In genomic region chrX:79181401-79181800, GRCh38 we compare ENCODE assay signal across 25 cellular contexts. TPM values are rescaled to one million over a fixed set of nuclear protein-coding genes. Genes with fewer than 3 reads are reported as not detected.
DNase-seq lines count a peak whose midpoint lies in the region; ATAC-seq and TF ChIP-seq lines count a peak whose summit lies in the region.
"Had no signal": no experiment of that assay in that cellular context is flagged by ENCODE, and none has a peak within 500 bp of the region (broad histone marks: within the 10 kb centered on the region; RNA-seq: fewer than 3 reads in every experiment).

No MANE protein-coding gene starts in this region.

- no peaks in the 10 kb centered on the region for H3K27me3 Mint-ChIP-seq in CD4-positive, alpha-beta T cell
- no peaks in the 10 kb centered on the region for H3K27me3 Mint-ChIP-seq in T-helper 2 cell treated with Interferon-gamma antibody and Interleukin-4, amounts not matched to agents 5 μg/mL and 100 μg/mL, for 36 hours (ENCODE audit: low read depth)
- no peaks in the 10 kb centered on the region for H3K27me3 Mint-ChIP-seq in effector memory CD8-positive, alpha-beta T cell

- H3K36me3 Mint-ChIP-seq in CD4-positive, alpha-beta T cell (ENCODE audit: low read depth), result peaks cover 21% of the 10 kb centered on the region
- peaks cover 22% of the 10 kb centered on the region for H3K36me3 Mint-ChIP-seq in T-helper 2 cell treated with Interferon-gamma antibody and Interleukin-4, amounts not matched to agents 5 μg/mL and 100 μg/mL, for 36 hours (ENCODE audit: low read depth)
- H3K36me3 Mint-ChIP-seq in effector memory CD8-positive, alpha-beta T cell (ENCODE audit: insufficient read depth), result peaks cover 3% of the 10 kb centered on the region

- peak overlapping the region; percentile 78 for H3K27ac Mint-ChIP-seq in CD4-positive, alpha-beta T cell
- H3K27ac Mint-ChIP-seq in T-helper 2 cell treated with Interferon-gamma antibody and Interleukin-4, amounts not matched to agents 5 μg/mL and 100 μg/mL, for 36 hours, result peak overlapping the region; percentile 66
- H3K27ac Mint-ChIP-seq in effector memory CD8-positive, alpha-beta T cell, result peak overlapping the region in 1 of 2 donors; percentile 75
- H3K27ac Mint-ChIP-seq: endodermal cell had no signal

- intact Hi-C loops in CD4-positive, alpha-beta T cell (cut with DNase I, micrococcal nuclease), result no loop called here

- H3K27me3 ChIP-seq in CD4-positive, alpha-beta T cell (ENCODE audit: control insufficient read depth, insufficient read depth, low read length), result no peaks in the 10 kb centered on the region
- H3K27me3 ChIP-seq: SJSA1, suprapubic skin had no signal

- TF ChIP-seq CTCF in CD4-positive, alpha-beta T cell (IDR thresholded peaks at IDR 0.05), result no peak

- no peaks in the 10 kb centered on the region for H3K9me3 ChIP-seq in CD4-positive, alpha-beta T cell (ENCODE audit: control insufficient read depth, low read length)
- H3K9me3 ChIP-seq: lower lobe of right lung, pancreas, SJSA1, suprapubic skin had no signal

- no peak overlapping the region for H3K27ac ChIP-seq in CD4-positive, alpha-beta T cell (ENCODE audit: low read depth, low read length)
- H3K27ac ChIP-seq: lower lobe of right lung, pancreas, SJSA1, suprapubic skin had no signal

- no peak for ATAC-seq in CD4-positive, alpha-beta T cell (ENCODE audit: poor library complexity)
- ATAC-seq in GM18868 (IDR thresholded peaks at IDR 0.05; ENCODE audit: unreplicated experiment) (peak; percentile 29), HG02970 (IDR thresholded peaks at IDR 0.05; ENCODE audit: low FRiP score, unreplicated experiment) (no peak)
- ATAC-seq in effector memory CD8-positive, alpha-beta T cell (replicated peaks), result peak; percentile 21
- ATAC-seq: HCT116, lower lobe of right lung, pancreas had no signal

- POLR2A ChIA-PET in CD4-positive, alpha-beta T cell (lab: Charles Lee), result interaction anchor here (1.3 to 8.2 kb wide), 4 partner anchors 14 to 73 kb away, joined by 4 to 51 read pairs (median 8); no protein-coding TSS in a partner anchor

- H3K9me3 Mint-ChIP-seq in CD4-positive, alpha-beta T cell, result no peaks in the 10 kb centered on the region
- peaks cover 8% of the 10 kb centered on the region for H3K9me3 Mint-ChIP-seq in T-helper 2 cell treated with Interferon-gamma antibody and Interleukin-4, amounts not matched to agents 5 μg/mL and 100 μg/mL, for 36 hours
- H3K9me3 Mint-ChIP-seq in effector memory CD8-positive, alpha-beta T cell, result no peaks in the 10 kb centered on the region

- peaks cover 83% of the 10 kb centered on the region for H3K4me1 Mint-ChIP-seq in CD4-positive, alpha-beta T cell (ENCODE audit: low read depth)
- peaks cover 45% of the 10 kb centered on the region for H3K4me1 Mint-ChIP-seq in T-helper 2 cell treated with Interferon-gamma antibody and Interleukin-4, amounts not matched to agents 5 μg/mL and 100 μg/mL, for 36 hours (ENCODE audit: low read depth)
- H3K4me1 Mint-ChIP-seq in effector memory CD8-positive, alpha-beta T cell (ENCODE audit: low read depth in 2 of 2), result peaks cover 12 to 43% of the 10 kb centered on the region in 2 donors
- H3K4me1 Mint-ChIP-seq: endodermal cell had no signal

- CTCF ChIA-PET in CD4-positive, alpha-beta T cell (lab: Charles Lee), result interaction anchor here (1.3 kb wide), 2 partner anchors 9 to 10 kb away, joined by 3 to 4 read pairs; no protein-coding TSS in a partner anchor

- peak overlapping the region; percentile 51 for H3K4me3 Mint-ChIP-seq in CD4-positive, alpha-beta T cell
- peak overlapping the region; percentile 23 for H3K4me3 Mint-ChIP-seq in T-helper 2 cell treated with Interferon-gamma antibody and Interleukin-4, amounts not matched to agents 5 μg/mL and 100 μg/mL, for 36 hours
- peak overlapping the region in 1 of 2 donors; percentile 38 for H3K4me3 Mint-ChIP-seq in effector memory CD8-positive, alpha-beta T cell
- H3K4me3 Mint-ChIP-seq: endodermal cell had no signal

- DNase-seq in CD4-positive, alpha-beta T cell, result no peak
- DNase-seq in T-helper 2 cell treated with Interferon-gamma antibody and Interleukin-4, amounts not matched to agents 5 μg/mL and 100 μg/mL, for 36 hours (ENCODE audit: low spot score), result no peak
- no peak for DNase-seq in effector memory CD8-positive, alpha-beta T cell
- DNase-seq in putamen (ENCODE audit: low spot score) (no peak), NCI-H2107 treated with DMSO at 0.1 percent for 48 hours (lab: John Stamatoyannopoulos, UW; ENCODE audit: unreplicated experiment) (no peak)
- DNase-seq in activated CD4-positive, alpha-beta T cell treated with anti-CD3 and anti-CD28 coated beads for 4 hours, result no peak
- DNase-seq: activated CD4-positive, alpha-beta T cell treated with anti-CD3 and anti-CD28 coated beads for 48 hours; COR-L47; endodermal cell; head of caudate nucleus; KG1; lower lobe of right lung; NCI-H2171; pancreas; stimulated activated CD4-positive, alpha-beta T cell treated with anti-CD3 and anti-CD28 coated beads, Interleukin-1b, Interleukin-23, amount 100 ng/mL, for 48 hours had no signal

RNA-seq across cellular contexts. Expression of gene GPR174, which starts 36.9 kb away (rescaled TPM):
- 10 to 100 TPM; 33.8 to 34.9 TPM for total RNA-seq in CD4-positive, alpha-beta T cell
- total RNA-seq: astrocyte, chondrocyte, Daoy, endodermal cell, fibroblast of lung, myocyte, SJSA1 had no signal

Comparison
In these comparisons a context has a peak if more than half of its experiments do, and no peak if none do; other contexts are left out.
1. ATAC-seq: peak in GM18868 (single experiment) and effector memory CD8-positive, alpha-beta T cell (single experiment); none in CD4-positive, alpha-beta T cell (single experiment) and HG02970 (single experiment).